ENCODE assay signal across 2 cellular contexts in genomic region chr2:167237478-167237877, GRCh38.
TF ChIP-seq lines count a peak whose summit lies in the region.

No MANE protein-coding gene starts in this region.

TF ChIP-seq in HepG2, 621 proteins besides CTCF, POLR2A, EP300 and RAD21:
- TF ChIP-seq STAG1 (CRISPR knock-in tag; IDR thresholded peaks at IDR 0.05) (0 out of 2 replicates have a peak, but pooled peaks have one; percentile 20), ZIK1 (CRISPR knock-in tag; IDR thresholded peaks at IDR 0.05; ENCODE audit: borderline replicate concordance, low read depth) (no peak)

TF ChIP-seq in H1, 55 proteins besides CTCF, POLR2A, EP300 and RAD21:
- no peak for TF ChIP-seq SRF (IDR thresholded peaks at IDR 0.05; ENCODE audit: low read depth, low read length)
- no peak for TF ChIP-seq TEAD4 (IDR thresholded peaks at IDR 0.05; ENCODE audit: low read depth, low read length)
- TF ChIP-seq FOSL1 (IDR thresholded peaks at IDR 0.05; ENCODE audit: insufficient read depth, low read depth, low read length) = no peak
- no peak for TF ChIP-seq JUND (IDR thresholded peaks at IDR 0.05; ENCODE audit: low read length)
- TF ChIP-seq NRF1 (IDR thresholded peaks at IDR 0.05; ENCODE audit: low read depth, low read length) = no peak
- TF ChIP-seq HDAC2 (IDR thresholded peaks at IDR 0.05; ENCODE audit: borderline replicate concordance in 1 of 2, low read depth in 2 of 2, low read length in 2 of 2) = no peak
- no peak for TF ChIP-seq SIRT6 (IDR thresholded peaks at IDR 0.05; ENCODE audit: low read length)
- no peak for TF ChIP-seq TCF12 (IDR thresholded peaks at IDR 0.05; ENCODE audit: low read depth, low read length)
- TF ChIP-seq EGR1 (IDR thresholded peaks at IDR 0.05; ENCODE audit: borderline replicate concordance, low read depth, low read length) = no peak
